1 cellular context compared by ENCODE assay signal in the genomic region with DNA sequence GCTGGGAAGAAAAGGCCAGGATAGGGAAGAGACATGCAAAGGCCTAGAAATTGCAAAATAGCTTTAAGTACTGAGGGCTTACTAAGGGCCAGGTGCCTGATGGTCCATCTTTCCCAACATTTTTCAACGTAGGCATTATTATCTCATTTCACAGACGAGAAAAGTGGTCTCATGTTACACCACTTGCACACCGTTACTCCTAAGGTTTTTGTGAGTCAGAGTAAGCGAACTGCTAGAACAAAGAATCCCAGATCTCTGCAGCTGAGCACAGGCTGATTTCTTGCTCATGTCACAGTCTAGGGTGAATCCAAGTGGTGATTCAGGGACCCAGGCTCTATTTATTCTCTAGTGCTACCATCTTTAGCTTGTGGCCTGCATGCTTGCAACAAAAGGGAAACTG.
TF ChIP-seq lines count a peak whose summit lies in the region.

No MANE protein-coding gene starts in this region.

TF ChIP-seq in HepG2, 621 proteins besides CTCF, POLR2A, EP300 and RAD21:
- TF ChIP-seq ZNF354B (CRISPR knock-in tag; IDR thresholded peaks at IDR 0.05) (no peak), ZNF12 (CRISPR knock-in tag; IDR thresholded peaks at IDR 0.05) (peak; percentile 52; the same call in 1 of the 2 replicates), U2AF1 (optimal IDR thresholded peaks at IDR 0.05; ENCODE audit: low read depth, low read length) (no peak), ZNF253 (CRISPR knock-in tag; IDR thresholded peaks at IDR 0.05; ENCODE audit: borderline replicate concordance) (no peak)
- TF ChIP-seq, protein P1, sequence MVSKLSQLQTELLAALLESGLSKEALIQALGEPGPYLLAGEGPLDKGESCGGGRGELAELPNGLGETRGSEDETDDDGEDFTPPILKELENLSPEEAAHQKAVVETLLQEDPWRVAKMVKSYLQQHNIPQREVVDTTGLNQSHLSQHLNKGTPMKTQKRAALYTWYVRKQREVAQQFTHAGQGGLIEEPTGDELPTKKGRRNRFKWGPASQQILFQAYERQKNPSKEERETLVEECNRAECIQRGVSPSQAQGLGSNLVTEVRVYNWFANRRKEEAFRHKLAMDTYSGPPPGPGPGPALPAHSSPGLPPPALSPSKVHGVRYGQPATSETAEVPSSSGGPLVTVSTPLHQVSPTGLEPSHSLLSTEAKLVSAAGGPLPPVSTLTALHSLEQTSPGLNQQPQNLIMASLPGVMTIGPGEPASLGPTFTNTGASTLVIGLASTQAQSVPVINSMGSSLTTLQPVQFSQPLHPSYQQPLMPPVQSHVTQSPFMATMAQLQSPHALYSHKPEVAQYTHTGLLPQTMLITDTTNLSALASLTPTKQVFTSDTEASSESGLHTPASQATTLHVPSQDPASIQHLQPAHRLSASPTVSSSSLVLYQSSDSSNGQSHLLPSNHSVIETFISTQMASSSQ (IDR thresholded peaks at IDR 0.05; ENCODE audit: low read depth), result no peak
- TF ChIP-seq, protein P1 (CRISPR knock-in tag; IDR thresholded peaks at IDR 0.05; ENCODE audit: borderline replicate concordance), result no peak
